1 cellular context compared by ENCODE assay signal in the genomic region with DNA sequence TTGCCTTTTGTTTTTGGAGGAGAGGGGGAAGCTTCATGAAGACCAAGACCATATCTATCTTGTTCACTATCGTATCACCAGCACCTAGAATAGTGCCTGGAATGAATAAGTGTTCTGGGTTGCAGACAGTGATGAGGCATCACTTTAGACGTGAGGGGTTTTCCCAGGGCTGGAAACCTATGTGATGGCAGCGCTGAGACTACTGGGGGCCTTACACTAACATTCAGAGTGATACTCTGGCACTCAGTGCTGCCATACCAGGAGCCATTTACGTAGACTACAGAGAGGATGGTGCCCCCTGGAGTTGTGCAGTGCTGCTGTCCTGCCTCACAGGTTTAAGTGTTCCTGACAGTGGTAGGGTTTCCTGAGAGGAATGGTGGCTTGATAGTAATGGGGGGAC.
TF ChIP-seq lines count a peak whose summit lies in the region.

No MANE protein-coding gene starts in this region.

TF ChIP-seq in GM12878, 131 proteins besides CTCF, POLR2A, EP300 and RAD21:
- TF ChIP-seq MYC (IDR thresholded peaks at IDR 0.05; ENCODE audit: insufficient read depth, insufficient read length, insufficient replicate concordance, low read length, severe bottlenecking) (no peak), NFIC (IDR thresholded peaks at IDR 0.05; ENCODE audit: low read depth, low read length) (no peak)
